33 cellular contexts compared by ENCODE assay signal in genomic region chr12:34547276-34547675, GRCh38.
"Had no signal": no experiment of that assay in that cellular context is flagged by ENCODE, and none has a peak within 500 bp of the region (broad histone marks: within the 10 kb centered on the region; RNA-seq: fewer than 3 reads in every experiment).

No MANE protein-coding gene starts in this region.

- H3K27ac ChIP-seq: adrenal gland, ascending aorta, body of pancreas, brain microvascular endothelial cell, breast epithelium, cardiac muscle cell had no signal

- FAIRE-seq: astrocyte, bronchial epithelial cell, colon had no signal

- ATAC-seq: activated naive CD4-positive, alpha-beta T cell treated with anti-CD3 and anti-CD28 coated beads, Interleukin-2, amount 50 U/mL, for 72 hours; activated naive CD8-positive, alpha-beta T cell treated with anti-CD3 and anti-CD28 coated beads, Interleukin-2, amount 50 U/mL, for 24 hours; activated T-cell treated with anti-CD3 and anti-CD28 coated beads, Interleukin-2, amount 50 U/mL, for 4 hours; activated T-cell treated with anti-CD3 and anti-CD28 coated beads, Interleukin-2, amount 50 U/mL, for 72 hours; activated T-helper 17 cell treated with anti-CD3 and anti-CD28 coated beads, Interleukin-2, amount 50 U/mL, for 72 hours; body of pancreas had no signal

- H3K36me3 ChIP-seq: adrenal gland, ascending aorta, brain microvascular endothelial cell, breast epithelium, cardiac muscle cell had no signal

- DNase-seq: activated effector memory CD4-positive, alpha-beta T cell treated with anti-CD3 and anti-CD28 coated beads, Interleukin-2, amount 50 U/mL, for 16 hours; activated effector memory CD4-positive, alpha-beta T cell treated with Interleukin-2 at 50 U/mL for 16 hours; activated gamma-delta T cell; activated gamma-delta T cell treated with Interleukin-2 at 50 U/mL for 16 hours; activated naive CD4-positive, alpha-beta T cell; activated naive CD4-positive, alpha-beta T cell treated with anti-CD3 and anti-CD28 coated beads for 36 hours; activated naive CD4-positive, alpha-beta T cell treated with anti-CD3 and anti-CD28 coated beads, Interleukin-2, amount 10 ng/mL, durations not matched to agents 7 days and 5 days; activated naive CD4-positive, alpha-beta T cell treated with anti-CD3 and anti-CD28 coated beads, Interleukin-2, amount 50 U/mL, for 16 hours; activated naive CD4-positive, alpha-beta T cell treated with Interleukin-2 at 50 U/mL for 16 hours; activated naive CD8-positive, alpha-beta T cell treated with anti-CD3 and anti-CD28 coated beads for 36 hours; activated naive CD8-positive, alpha-beta T cell treated with anti-CD3 and anti-CD28 coated beads, Interleukin-2, amount 10 ng/mL, durations not matched to agents 7 days and 5 days; activated naive CD8-positive, alpha-beta T cell treated with anti-CD3 and anti-CD28 coated beads, Interleukin-2, amount 50 U/mL, for 24 hours; activated T-cell treated with anti-CD3 and anti-CD28 coated beads, Interleukin-2, amount 50 U/mL, for 4 hours; activated T-cell treated with anti-CD3 and anti-CD28 coated beads, Interleukin-2, amount 50 U/mL, for 48 hours; activated T-cell treated with anti-CD3 and anti-CD28 coated beads, Interleukin-2, amount 50 U/mL, for 72 hours; adrenal gland; amniotic stem cell; amygdala; anterior cingulate cortex; aorta; body of pancreas; brain microvascular endothelial cell; caudate nucleus; central memory CD4-positive, alpha-beta T cell; cerebellar nuclear complex had no signal

- H3K27me3 ChIP-seq: adrenal gland, ascending aorta, body of pancreas, brain microvascular endothelial cell, breast epithelium, cardiac muscle cell had no signal

- H3K4me1 ChIP-seq: adrenal gland, ascending aorta, body of pancreas, breast epithelium had no signal

- H3K4me3 ChIP-seq: adrenal gland, ascending aorta, body of pancreas, breast epithelium, cardiac muscle cell had no signal
